ENCODE assay signal across 9 cellular contexts in genomic region chr22:32476286-32476685, GRCh38. TPM values are rescaled to one million over a fixed set of nuclear protein-coding genes. Genes with fewer than 3 reads are reported as not detected.
DNase-seq lines count a peak whose midpoint lies in the region; ATAC-seq, FAIRE-seq and TF ChIP-seq lines count a peak whose summit lies in the region.
"Had no signal": no experiment of that assay in that cellular context is flagged by ENCODE, and none has a peak within 500 bp of the region (broad histone marks: within the 10 kb centered on the region; RNA-seq: fewer than 3 reads in every experiment).

No MANE protein-coding gene starts in this region.

- H3K27me3 Mint-ChIP-seq in Calu3 (ENCODE audit: unreplicated experiment) = no peaks in the 10 kb centered on the region

- H3K9me2 ChIP-seq in PC-9 (ENCODE audit: insufficient read depth) = no peaks in the 10 kb centered on the region

- CTCF ChIA-PET in Calu3 (lab: Charles Lee) = no interaction called here
- CTCF ChIA-PET in PC-9 (lab: Charles Lee) = interaction anchor here (0.6 kb wide), 1 partner anchor 574 kb away, joined by 8 read pairs; no protein-coding TSS in a partner anchor
- CTCF ChIA-PET in endothelial cell of umbilical vein (lab: Charles Lee) = interaction anchor here (1.0 to 4.8 kb wide), 5 partner anchors 10 to 78 kb away, joined by 3 to 33 read pairs (median 4); partner anchors contain the start of gene RTCB

- peaks cover 40% of the 10 kb centered on the region for H3K4me1 ChIP-seq in PC-9 (replicated peaks; ENCODE audit: insufficient read depth)
- H3K4me1 ChIP-seq in endothelial cell of umbilical vein (ENCODE audit: control insufficient read depth, extremely low read depth, insufficient read depth, low read length) = peaks cover 20% of the 10 kb centered on the region
- H3K4me1 ChIP-seq in ovary (ENCODE audit: insufficient read depth) = peaks cover 7% of the 10 kb centered on the region

- H3K9me3 Mint-ChIP-seq in Calu3 (ENCODE audit: low read depth, unreplicated experiment) = no peaks in the 10 kb centered on the region

- peak overlapping the region; percentile 90 for H3K9ac ChIP-seq in endothelial cell of umbilical vein (replicated peaks; ENCODE audit: extremely low read depth, insufficient read depth, low read length)

- TF ChIP-seq POLR2A in endothelial cell of umbilical vein (IDR thresholded peaks at IDR 0.05; ENCODE audit: low read depth, low read length) (no peak), ovary (IDR thresholded peaks at IDR 0.05) (no peak)

- H2AFZ ChIP-seq in PC-9 (no peak overlapping the region), endothelial cell of umbilical vein (ENCODE audit: low read depth, low read length) (no peak overlapping the region)

- no TSS peak for BruUV-seq in Calu3 (replicated peaks; lab: Mats Ljungman, UMichigan)
- BruUV-seq in PC-9 (replicated peaks; lab: Mats Ljungman, UMichigan) = no TSS peak
- no TSS peak for BruUV-seq in endothelial cell of umbilical vein (replicated peaks; lab: Mats Ljungman, UMichigan)

- ATAC-seq in GM18517 (IDR thresholded peaks at IDR 0.05; ENCODE audit: unreplicated experiment) = no peak

- H4K20me1 ChIP-seq in PC-9 (ENCODE audit: insufficient read depth) = peaks cover 48% of the 10 kb centered on the region
- H4K20me1 ChIP-seq in endothelial cell of umbilical vein (replicated peaks; ENCODE audit: control insufficient read depth, extremely low read depth, insufficient read depth, low read length) = peaks cover 3% of the 10 kb centered on the region

- WGBS in ovary, 3 donors = 9 to 11% (median 10%) methylated on average over 4 of the region's 4 CpGs

- peak overlapping the region; percentile 77 for H3K4me3 ChIP-seq in PC-9
- peak overlapping the region; percentile 77 to 88 (median 81) for H3K4me3 ChIP-seq in endothelial cell of umbilical vein (replicated peaks in 1 of 3; ENCODE audit: insufficient read depth in 1 of 3, low read depth in 1 of 3, low read length in 3 of 3)
- H3K4me3 ChIP-seq in ovary = peak overlapping the region; percentile 59

- no peak for TF ChIP-seq CTCF in Calu3 (IDR thresholded peaks at IDR 0.05; ENCODE audit: unreplicated experiment)
- TF ChIP-seq CTCF in PC-9 (conservative IDR thresholded peaks at IDR 0.05) = no peak
- TF ChIP-seq CTCF in endothelial cell of umbilical vein (IDR thresholded peaks at IDR 0.05; ENCODE audit: extremely low read depth in 1 of 2, insufficient read depth in 1 of 2, low read depth in 1 of 2, low read length in 2 of 2) = no peak
- no peak for TF ChIP-seq CTCF in ovary (IDR thresholded peaks at IDR 0.05)

- H3K27ac ChIP-seq in PC-9 = peak overlapping the region; percentile 81; the same call in 1 of the 2 replicates
- no peak overlapping the region for H3K27ac ChIP-seq in endothelial cell of umbilical vein (ENCODE audit: insufficient read depth, low read depth, low read length)
- H3K27ac ChIP-seq in ovary = peak overlapping the region in 1 of 2 donors; percentile 97

- peaks cover 11% of the 10 kb centered on the region for H3K36me3 ChIP-seq in PC-9 (ENCODE audit: low read depth)
- H3K36me3 ChIP-seq in endothelial cell of umbilical vein (ENCODE audit: control insufficient read depth in 2 of 2, extremely low read depth in 1 of 2, insufficient read depth in 2 of 2, low read length in 2 of 2) = no peaks in the 10 kb centered on the region
- H3K36me3 ChIP-seq in ovary = no peaks in the 10 kb centered on the region

- DNase-seq in Calu3 (no peak), PC-9 (no peak), endothelial cell of umbilical vein (ENCODE audit: low read depth, low spot score) (peak; percentile 17), ovary (no peak), cortex of kidney (lab: John Stamatoyannopoulos, UW) (no peak), germinal center (ENCODE audit: low spot score) (no peak), T-helper 9 cell (no peak)

- peak overlapping the region; percentile 84 for H3K4me2 ChIP-seq in PC-9
- peak overlapping the region; percentile 100 for H3K4me2 ChIP-seq in endothelial cell of umbilical vein (ENCODE audit: insufficient read depth, low read length)

- peaks cover 19% of the 10 kb centered on the region for H3F3A ChIP-seq in PC-9 (ENCODE audit: insufficient read depth, low read depth)

- no peak for TF ChIP-seq EP300 in ovary (IDR thresholded peaks at IDR 0.05)

- FAIRE-seq in endothelial cell of umbilical vein (lab: Jason Lieb, UNC) = no peak

- intact Hi-C loops in Calu3 (cut with micrococcal nuclease; ENCODE audit: unreplicated experiment) (no loop called here), PC-9 (cut with micrococcal nuclease; ENCODE audit: unreplicated experiment) (loop anchor here (5.0 to 10.0 kb wide), 3 partner anchors 271 to 511 kb away; partner anchors contain the start of gene RFPL2), endothelial cell of umbilical vein (cut with micrococcal nuclease) (no loop called here), ovary (cut with DNase I) (loop anchor here in 1 of 4 donors (10.0 kb wide), 1 partner anchor 741 kb away; no protein-coding TSS in a partner anchor)

- no peaks in the 10 kb centered on the region for H3K9me3 ChIP-seq in PC-9 (ENCODE audit: insufficient read depth, low read depth)
- H3K9me3 ChIP-seq in endothelial cell of umbilical vein (replicated peaks; ENCODE audit: control insufficient read depth, insufficient read depth, low read length) = no peaks in the 10 kb centered on the region
- no peaks in the 10 kb centered on the region for H3K9me3 ChIP-seq in ovary

- POLR2A ChIA-PET in PC-9 (lab: Charles Lee; ENCODE audit: unreplicated experiment) = interaction anchor here (0.7 to 0.9 kb wide), 2 partner anchors 302 to 598 kb away, joined by 5 to 6 read pairs; no protein-coding TSS in a partner anchor
- POLR2A ChIA-PET in endothelial cell of umbilical vein (lab: Charles Lee) = no interaction called here

- H3K36me3 Mint-ChIP-seq in Calu3 (ENCODE audit: insufficient read depth, unreplicated experiment) = peaks cover 21% of the 10 kb centered on the region

- dilution Hi-C loops in endothelial cell of umbilical vein (cut with MboI; ENCODE audit: extremely low pct_ligation_motif_present, low sequenced_read_pairs) = no loop called here

- H3K27me3 ChIP-seq in PC-9 (ENCODE audit: insufficient read depth, low read depth) (no peaks in the 10 kb centered on the region), endothelial cell of umbilical vein (ENCODE audit: control insufficient read depth in 2 of 2, insufficient read depth in 2 of 2, low read length in 2 of 2) (no peaks in the 10 kb centered on the region), ovary (no peaks in the 10 kb centered on the region)

- H3K79me2 ChIP-seq in PC-9 (ENCODE audit: low read depth) = peaks cover 71% of the 10 kb centered on the region
- H3K79me2 ChIP-seq in endothelial cell of umbilical vein (ENCODE audit: control insufficient read depth, insufficient read depth, low read length) = peaks cover 65% of the 10 kb centered on the region

- no peaks in the 10 kb centered on the region for H3K9me1 ChIP-seq in endothelial cell of umbilical vein (replicated peaks; ENCODE audit: control insufficient read depth, extremely low read depth, insufficient read depth, low read length)

- no peak overlapping the region for H3K27ac Mint-ChIP-seq in Calu3 (ENCODE audit: unreplicated experiment)

- peak overlapping the region; percentile 76 for H3K4me3 Mint-ChIP-seq in Calu3 (ENCODE audit: low read depth, unreplicated experiment)

- H3K4me1 Mint-ChIP-seq in Calu3 (ENCODE audit: low read depth, unreplicated experiment) = peaks cover 26% of the 10 kb centered on the region

TF ChIP-seq in endothelial cell of umbilical vein, 7 proteins besides CTCF, POLR2A, EP300 and RAD21:
- no peak for TF ChIP-seq MAX (IDR thresholded peaks at IDR 0.05; ENCODE audit: insufficient read depth, insufficient read length)
- TF ChIP-seq MYC (IDR thresholded peaks at IDR 0.05; ENCODE audit: low read depth, low read length) = no peak
- TF ChIP-seq GATA2 (IDR thresholded peaks at IDR 0.05; ENCODE audit: insufficient read depth, insufficient read length, low read depth, low read length) = no peak
- TF ChIP-seq FOS (IDR thresholded peaks at IDR 0.05; ENCODE audit: borderline replicate concordance, insufficient read depth, low read length) = no peak
- TF ChIP-seq JUN (IDR thresholded peaks at IDR 0.05; ENCODE audit: borderline replicate concordance, insufficient read depth, insufficient read length, low read depth) = no peak
- TF ChIP-seq POLR2AphosphoS5 (IDR thresholded peaks at IDR 0.05; ENCODE audit: insufficient read depth, low read depth, low read length) = no peak
- no peak for TF ChIP-seq EZH2 (IDR thresholded peaks at IDR 0.05; ENCODE audit: borderline replicate concordance, low read depth, low read length, severe bottlenecking)

RNA-seq across cellular contexts. Expression of gene FBXO7, which starts 1.7 kb away (rescaled TPM):
- total RNA-seq in Calu3 (2022) (75.0 and 75.7 TPM in 2 replicates), PC-9 (2021) (76.0 and 81.9 TPM in 2 replicates), endothelial cell of umbilical vein (79.0 and 81.1 TPM in 2 replicates), ovary (10 to 100 TPM; 70.7 to 94.1 (median 85.6) TPM)
- polyA plus RNA-seq in endothelial cell of umbilical vein (112 TPM in 2 replicates), ovary (100 to 1,000 TPM in 1 of 2 donors, 10 to 100 TPM in 1; 69.7 to 151 TPM)
- polyA plus RNA-seq in endothelial cell of umbilical vein (2011; cell fraction: cytosol; rRNA removed) = 105 TPM in 2 replicates
- 73.6 and 78.8 TPM in 2 replicates for polyA plus RNA-seq in endothelial cell of umbilical vein (2011; cell fraction: nucleus; rRNA removed)
- 61.2 and 72.1 TPM in 2 replicates for polyA plus RNA-seq in endothelial cell of umbilical vein (2012)
- 148 TPM in 2 replicates for polyA minus RNA-seq in endothelial cell of umbilical vein
- 63.3 TPM for polyA minus RNA-seq in endothelial cell of umbilical vein (2011; cell fraction: cytosol; rRNA and poly(A)+ RNA removed)
- 45.1 and 72.1 TPM in 2 replicates for polyA minus RNA-seq in endothelial cell of umbilical vein (2011; cell fraction: nucleus; rRNA and poly(A)+ RNA removed)

RNA-seq across cellular contexts. Expression of gene BPIFC, which starts 12.0 kb away (rescaled TPM):
- not detected in 2 replicates for total RNA-seq in Calu3 (2022)
- not detected in 2 replicates for total RNA-seq in PC-9 (2021)
- total RNA-seq in endothelial cell of umbilical vein = not detected in 2 replicates
- not detected in 2 replicates for polyA plus RNA-seq in endothelial cell of umbilical vein
- not detected in 2 replicates for polyA plus RNA-seq in endothelial cell of umbilical vein (2011; cell fraction: cytosol; rRNA removed)
- polyA plus RNA-seq in endothelial cell of umbilical vein (2011; cell fraction: nucleus; rRNA removed) = 0.08 TPM in 1 of 2 replicates, not detected in the other
- polyA plus RNA-seq in endothelial cell of umbilical vein (2012) = not detected in 2 replicates
- polyA minus RNA-seq in endothelial cell of umbilical vein = not detected in 2 replicates
- not detected for polyA minus RNA-seq in endothelial cell of umbilical vein (2011; cell fraction: cytosol; rRNA and poly(A)+ RNA removed)
- not detected in 2 replicates for polyA minus RNA-seq in endothelial cell of umbilical vein (2011; cell fraction: nucleus; rRNA and poly(A)+ RNA removed)
- total RNA-seq in ovary = not detected
- polyA plus RNA-seq in ovary = not detected
- total RNA-seq: T-helper 1 cell treated with Interleukin-12 subunit alpha and Interleukin-12 subunit beta and Interleukin-4 antibody, amounts not matched to agents 30 ng/mL and 1 ng/mL, for 36 hours had no signal
